Comparison of ENCODE assay signal across 8 cellular contexts in the genomic region with DNA sequence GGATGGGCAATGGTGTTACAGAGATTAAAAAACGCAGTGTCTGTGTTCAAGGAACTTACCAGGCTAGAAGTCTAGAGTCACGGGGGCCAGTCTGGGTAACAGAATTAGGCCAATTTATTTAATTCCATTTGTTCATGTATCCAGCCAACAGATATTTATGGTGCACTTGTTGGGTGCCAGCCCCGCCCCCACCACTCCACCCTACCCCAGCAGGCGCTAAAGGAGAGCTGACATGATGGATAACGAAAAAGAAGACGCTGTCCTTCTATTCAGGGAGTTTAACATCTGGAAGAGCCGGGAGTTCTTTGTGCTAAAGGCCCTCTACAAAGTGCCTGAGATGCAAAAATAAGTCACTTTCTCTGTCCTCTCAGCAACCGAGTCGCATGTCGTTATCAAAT. TPM values are rescaled to one million over a fixed set of nuclear protein-coding genes. Genes with fewer than 3 reads are reported as not detected.
DNase-seq lines count a peak whose midpoint lies in the region; ATAC-seq, FAIRE-seq and TF ChIP-seq lines count a peak whose summit lies in the region.

No MANE protein-coding gene starts in this region.

- no peak overlapping the region for H3K23ac ChIP-seq in H9 (ENCODE audit: insufficient read length, low read depth, low read length)

- H4K5ac ChIP-seq in H9 (ENCODE audit: insufficient read length, low read depth, low read length) = no peak overlapping the region

- peak overlapping the region; percentile 88 for H3K4me2 ChIP-seq in H9 (ENCODE audit: insufficient read depth, insufficient read length, low read length)

- H3K23me2 ChIP-seq in H9 (ENCODE audit: insufficient read length, low read depth, low read length, poor library complexity, severe bottlenecking) = peaks cover 18% of the 10 kb centered on the region

- H3K14ac ChIP-seq in H9 (ENCODE audit: insufficient read depth, low read length) = no peak overlapping the region

- H3K4me3 ChIP-seq in right cardiac atrium (ENCODE audit: low read length) (peak overlapping the region; percentile 62), small intestine (ENCODE audit: low read depth in 1 of 2, low read length in 2 of 2) (peak overlapping the region in 1 of 2 donors; percentile 81)

- H3K27ac Mint-ChIP-seq in H9 = no peak overlapping the region
- peak overlapping the region; percentile 78 for H3K27ac Mint-ChIP-seq in activated CD4-positive, alpha-beta memory T cell treated with anti-CD3 and anti-CD28 coated beads, Interleukin-2, amount 10 ng/mL, durations not matched to agents 7 days and 5 days

- no peaks in the 10 kb centered on the region for H3K79me1 ChIP-seq in H9 (ENCODE audit: insufficient read depth, low read depth, low read length, poor library complexity, severe bottlenecking)

- intact Hi-C loops in right cardiac atrium (cut with DNase I) = loop anchor here in 2 of 4 donors (5.0 to 10.0 kb wide), 2 partner anchors 58 to 61 kb away; no protein-coding TSS in a partner anchor

- no peak overlapping the region for H2BK15ac ChIP-seq in H9 (ENCODE audit: low read depth, low read length)

- no peak overlapping the region for H3K9ac ChIP-seq in H9 (ENCODE audit: extremely low read depth, insufficient read length, low read length)

- no peak overlapping the region for H3K4ac ChIP-seq in H9 (ENCODE audit: low read depth, low read length)

- no peak for FAIRE-seq in small intestine (lab: Jason Lieb, UNC)

- no peak overlapping the region for H4K8ac ChIP-seq in H9 (replicated peaks; ENCODE audit: insufficient read length, low read depth, low read length)

- H2BK120ac ChIP-seq in H9 (ENCODE audit: low read depth, low read length, poor library complexity, severe bottlenecking) = no peak overlapping the region

- no peaks in the 10 kb centered on the region for H4K20me1 ChIP-seq in H9 (ENCODE audit: control insufficient read depth, insufficient read depth, insufficient read length)

- no peak for DNase-seq in H9
- DNase-seq in activated CD4-positive, alpha-beta memory T cell treated with anti-CD3 and anti-CD28 coated beads, Interleukin-2, amount 10 ng/mL, durations not matched to agents 7 days and 5 days = peak; percentile 21
- peak in 1 of 3 donors; percentile 47 for DNase-seq in right cardiac atrium
- DNase-seq in small intestine = no peak
- DNase-seq in C1 segment of cervical spinal cord (lab: John Stamatoyannopoulos, UW) = no peak
- DNase-seq in MV-4-11 (lab: John Stamatoyannopoulos, UW) = no peak
- no peak for DNase-seq in cerebellar cortex (ENCODE audit: low spot score)

- H3K36me3 Mint-ChIP-seq in H9 (ENCODE audit: insufficient read depth in 1 of 3, low read depth in 3 of 3) = no peaks in the 10 kb centered on the region
- H3K36me3 Mint-ChIP-seq in activated CD4-positive, alpha-beta memory T cell treated with anti-CD3 and anti-CD28 coated beads, Interleukin-2, amount 10 ng/mL, durations not matched to agents 7 days and 5 days (ENCODE audit: low read depth) = peaks cover 15% of the 10 kb centered on the region

- H3K18ac ChIP-seq in H9 (ENCODE audit: insufficient read length, low read depth, low read length) = no peak overlapping the region

- ATAC-seq in right cardiac atrium (no peak), HG03095 (IDR thresholded peaks at IDR 0.05; ENCODE audit: unreplicated experiment) (no peak)

- no peak overlapping the region for H2AK5ac ChIP-seq in H9 (ENCODE audit: insufficient read length, low read length)

- CTCF ChIA-PET in activated CD4-positive, alpha-beta memory T cell treated with anti-CD3 and anti-CD28 coated beads, Interleukin-2, amount 10 ng/mL, durations not matched to agents 7 days and 5 days (lab: Charles Lee) = interaction anchor here (0.9 to 1.3 kb wide), 7 partner anchors 26 to 313 kb away, joined by 3 to 6 read pairs (median 3); no protein-coding TSS in a partner anchor

- H3K9me3 Mint-ChIP-seq in H9 = no peaks in the 10 kb centered on the region
- H3K9me3 Mint-ChIP-seq in activated CD4-positive, alpha-beta memory T cell treated with anti-CD3 and anti-CD28 coated beads, Interleukin-2, amount 10 ng/mL, durations not matched to agents 7 days and 5 days = no peaks in the 10 kb centered on the region

- H3K56ac ChIP-seq in H9 (ENCODE audit: insufficient read length, low read depth, low read length) = no peak overlapping the region

- no peak for TF ChIP-seq CTCF in H9 (conservative IDR thresholded peaks at IDR 0.05)

- H2BK5ac ChIP-seq in H9 (ENCODE audit: insufficient read length, low read length) = no peak overlapping the region

- no peak overlapping the region for H2AFZ ChIP-seq in H9 (ENCODE audit: low read length)

- no peak overlapping the region for H2BK12ac ChIP-seq in H9 (ENCODE audit: insufficient read length, low read depth, low read length)

- POLR2A ChIA-PET in activated CD4-positive, alpha-beta memory T cell treated with anti-CD3 and anti-CD28 coated beads, Interleukin-2, amount 10 ng/mL, durations not matched to agents 7 days and 5 days (lab: Charles Lee) = interaction anchor here (0.9 to 1.3 kb wide), 11 partner anchors 8 to 1632 kb away, joined by 3 to 9 read pairs (median 3); no protein-coding TSS in a partner anchor

- H3K79me2 ChIP-seq in H9 (ENCODE audit: insufficient read depth, low read length) = no peaks in the 10 kb centered on the region

- H3K27ac ChIP-seq in H9 (ENCODE audit: insufficient read length, low read depth, low read length) (no peak overlapping the region), right cardiac atrium (ENCODE audit: low read length) (peak overlapping the region; percentile 81), small intestine (ENCODE audit: low read depth in 1 of 2, low read length in 1 of 2) (peak overlapping the region; percentile 79 to 87)

- H3K9me3 ChIP-seq in H9 (ENCODE audit: control insufficient read depth, low read depth, low read length) (no peaks in the 10 kb centered on the region), right cardiac atrium (ENCODE audit: control insufficient read depth, low read length) (no peaks in the 10 kb centered on the region), small intestine (ENCODE audit: control insufficient read depth, low read depth) (no peaks in the 10 kb centered on the region)

- H3K36me3 ChIP-seq in small intestine (ENCODE audit: control insufficient read depth in 2 of 2, insufficient read depth in 2 of 2, low read length in 2 of 2) = no peaks in the 10 kb centered on the region

- H3K27me3 ChIP-seq in H9 (ENCODE audit: insufficient read depth, low read length) (peaks cover 27% of the 10 kb centered on the region; the same call in 1 of the 2 replicates), right cardiac atrium (ENCODE audit: control insufficient read depth, insufficient read depth) (no peaks in the 10 kb centered on the region), small intestine (ENCODE audit: control insufficient read depth in 2 of 2, insufficient read depth in 2 of 2, low read length in 2 of 2) (peaks cover 0 to 1% of the 10 kb centered on the region in 2 donors)

- no peak overlapping the region for H2BK20ac ChIP-seq in H9 (ENCODE audit: low read depth, low read length, poor library complexity, severe bottlenecking)

- no peak overlapping the region for H4K91ac ChIP-seq in H9 (ENCODE audit: insufficient read length, low read depth, low read length)

- peaks cover 18% of the 10 kb centered on the region in 2 experiments for H3K4me1 Mint-ChIP-seq in H9
- peaks cover 46% of the 10 kb centered on the region for H3K4me1 Mint-ChIP-seq in activated CD4-positive, alpha-beta memory T cell treated with anti-CD3 and anti-CD28 coated beads, Interleukin-2, amount 10 ng/mL, durations not matched to agents 7 days and 5 days

- no CpG with 5 or more reads among the region's 10 CpGs for WGBS in H9 (ENCODE audit: extremely low coverage, insufficient read length, low lambda C conversion rate)
- WGBS in right cardiac atrium = 5% methylated on average over 10 of the region's 10 CpGs
- 1 to 9% (median 8%) methylated on average over 10 of the region's 10 CpGs for WGBS in small intestine, 3 donors

- H3K4me3 Mint-ChIP-seq in H9 = peak overlapping the region; percentile 83 to 91
- H3K4me3 Mint-ChIP-seq in activated CD4-positive, alpha-beta memory T cell treated with anti-CD3 and anti-CD28 coated beads, Interleukin-2, amount 10 ng/mL, durations not matched to agents 7 days and 5 days = peak overlapping the region; percentile 94

- H3T11ph ChIP-seq in H9 (ENCODE audit: low read length) = no peak overlapping the region

- H3K4me1 ChIP-seq in H9 (ENCODE audit: insufficient read depth, low read length) = no peaks in the 10 kb centered on the region; the same call in 1 of the 2 replicates
- peaks cover 7% of the 10 kb centered on the region for H3K4me1 ChIP-seq in right cardiac atrium (ENCODE audit: control insufficient read depth, insufficient read depth, low read length)
- H3K4me1 ChIP-seq in small intestine (ENCODE audit: control insufficient read depth in 2 of 2, insufficient read depth in 1 of 2, low read depth in 1 of 2, low read length in 1 of 2) = peaks cover 0 to 3% of the 10 kb centered on the region in 2 donors

- peaks cover 88% of the 10 kb centered on the region for H3K27me3 Mint-ChIP-seq in H9 (ENCODE audit: low read depth)
- H3K27me3 Mint-ChIP-seq in activated CD4-positive, alpha-beta memory T cell treated with anti-CD3 and anti-CD28 coated beads, Interleukin-2, amount 10 ng/mL, durations not matched to agents 7 days and 5 days = peaks cover 38% of the 10 kb centered on the region

RNA-seq across cellular contexts. Expression of gene BMAL1, which starts 1.1 kb away (rescaled TPM):
- 3.2 and 3.3 TPM in 2 replicates for total RNA-seq in H9 (2021)
- 10 to 100 TPM; 36.0 to 41.0 TPM for total RNA-seq in activated CD4-positive, alpha-beta memory T cell treated with anti-CD3 and anti-CD28 coated beads, Interleukin-2, amount 10 ng/mL, durations not matched to agents 7 days and 5 days
- 10 to 100 TPM in 3 of 4 donors, 1 to 10 TPM in 1; 6.5 to 23.4 (median 19.0) TPM for total RNA-seq in right cardiac atrium
- 8.5 TPM for polyA plus RNA-seq in right cardiac atrium
- polyA plus RNA-seq in small intestine = 10 to 100 TPM in 2 of 3 donors, 1 to 10 TPM in 1; 8.1 to 18.3 (median 11.9) TPM
